Comparison of ENCODE assay signal across 34 cellular contexts in genomic region chr14:41087056-41087455, GRCh38.
"Had no signal": no experiment of that assay in that cellular context is flagged by ENCODE, and none has a peak within 500 bp of the region (broad histone marks: within the 10 kb centered on the region; RNA-seq: fewer than 3 reads in every experiment).

No MANE protein-coding gene starts in this region.

- ATAC-seq: activated CD8-positive, alpha-beta T cell treated with anti-CD3 and anti-CD28 coated beads for 36 hours; activated naive CD4-positive, alpha-beta T cell treated with anti-CD3 and anti-CD28 coated beads, Interleukin-2, amount 50 U/mL, for 72 hours; activated T-cell treated with anti-CD3 and anti-CD28 coated beads, Interleukin-2, amount 50 U/mL, for 4 hours; activated T-cell treated with anti-CD3 and anti-CD28 coated beads, Interleukin-2, amount 50 U/mL, for 72 hours; activated T-helper 17 cell treated with anti-CD3 and anti-CD28 coated beads, Interleukin-2, amount 50 U/mL, for 72 hours; body of pancreas had no signal

- H3K4me1 Mint-ChIP-seq: activated B cell treated with CpG ODN at 0.5 μM for 24 hours; activated CD4-positive, alpha-beta T cell treated with anti-CD3 and anti-CD28 coated beads, Interleukin-2, amount 10 ng/mL, durations not matched to agents 24 days and 14 days; activated naive CD8-positive, alpha-beta T cell treated with anti-CD3 and anti-CD28 coated beads for 36 hours; activated T-helper 17 cell treated with anti-CD3 and anti-CD28 coated beads, Interleukin-2, amount 50 U/mL, for 72 hours had no signal

- H3K27me3 Mint-ChIP-seq: activated B cell treated with CpG ODN at 0.5 μM for 24 hours; activated CD4-positive, alpha-beta memory T cell treated with anti-CD3 and anti-CD28 coated beads for 36 hours; activated CD4-positive, alpha-beta T cell treated with anti-CD3 and anti-CD28 coated beads, Interleukin-2, amount 10 ng/mL, durations not matched to agents 24 days and 14 days; activated CD8-positive, alpha-beta T cell treated with anti-CD3 and anti-CD28 coated beads for 36 hours; activated naive CD8-positive, alpha-beta T cell treated with anti-CD3 and anti-CD28 coated beads for 36 hours; activated T-helper 17 cell treated with anti-CD3 and anti-CD28 coated beads, Interleukin-2, amount 50 U/mL, for 72 hours had no signal

- H3K9me3 ChIP-seq: body of pancreas had no signal

- H3K4me3 Mint-ChIP-seq: activated B cell treated with CpG ODN at 0.5 μM for 24 hours; activated CD4-positive, alpha-beta memory T cell treated with anti-CD3 and anti-CD28 coated beads for 36 hours; activated CD4-positive, alpha-beta T cell treated with anti-CD3 and anti-CD28 coated beads, Interleukin-2, amount 10 ng/mL, durations not matched to agents 24 days and 14 days; activated CD8-positive, alpha-beta T cell treated with anti-CD3 and anti-CD28 coated beads for 36 hours; activated naive CD4-positive, alpha-beta T cell treated with anti-CD3 and anti-CD28 coated beads for 36 hours; activated naive CD8-positive, alpha-beta T cell treated with anti-CD3 and anti-CD28 coated beads for 36 hours; activated T-cell treated with anti-CD3 and anti-CD28 coated beads, Interleukin-2, amount 50 U/mL, for 4 hours; activated T-cell treated with anti-CD3 and anti-CD28 coated beads, Interleukin-2, amount 50 U/mL, for 72 hours; activated T-helper 1 cell treated with anti-CD3 and anti-CD28 coated beads, Interleukin-12 subunit alpha, Interleukin-12 subunit beta, Interleukin-2, Interleukin-4 antibody, amounts not matched to agents 30 ng/mL and 10 ng/mL and 1 ng/mL, durations not matched to agents 14 hours and 24 hours and 36 hours; activated T-helper 17 cell treated with anti-CD3 and anti-CD28 coated beads, Interleukin-2, amount 50 U/mL, for 72 hours; T-helper 2 cell treated with Interferon-gamma antibody and Interleukin-4, amounts not matched to agents 5 μg/mL and 100 μg/mL, for 36 hours had no signal

- H3K27ac Mint-ChIP-seq: activated B cell treated with CpG ODN at 0.5 μM for 24 hours; activated CD4-positive, alpha-beta memory T cell treated with anti-CD3 and anti-CD28 coated beads for 36 hours; activated CD4-positive, alpha-beta T cell treated with anti-CD3 and anti-CD28 coated beads, Interleukin-2, amount 10 ng/mL, durations not matched to agents 24 days and 14 days; activated CD8-positive, alpha-beta T cell treated with anti-CD3 and anti-CD28 coated beads for 36 hours; activated naive CD4-positive, alpha-beta T cell treated with anti-CD3 and anti-CD28 coated beads for 36 hours; activated naive CD4-positive, alpha-beta T cell treated with anti-CD3 and anti-CD28 coated beads, Interleukin-2, amount 50 U/mL, for 72 hours; activated naive CD8-positive, alpha-beta T cell treated with anti-CD3 and anti-CD28 coated beads for 36 hours; activated T-cell treated with anti-CD3 and anti-CD28 coated beads, Interleukin-2, amount 50 U/mL, for 72 hours; activated T-helper 1 cell treated with anti-CD3 and anti-CD28 coated beads, Interleukin-12 subunit alpha, Interleukin-12 subunit beta, Interleukin-2, Interleukin-4 antibody, amounts not matched to agents 30 ng/mL and 10 ng/mL and 1 ng/mL, durations not matched to agents 14 hours and 24 hours and 36 hours; activated T-helper 17 cell treated with anti-CD3 and anti-CD28 coated beads, Interleukin-2, amount 50 U/mL, for 72 hours; T-helper 2 cell treated with Interferon-gamma antibody and Interleukin-4, amounts not matched to agents 5 μg/mL and 100 μg/mL, for 36 hours had no signal

- H3K36me3 Mint-ChIP-seq: activated CD4-positive, alpha-beta memory T cell treated with anti-CD3 and anti-CD28 coated beads for 36 hours; activated naive CD8-positive, alpha-beta T cell treated with anti-CD3 and anti-CD28 coated beads for 36 hours had no signal

- FAIRE-seq: astrocyte, colon, TTC549 had no signal

- DNase-seq: activated B cell treated with CpG ODN at 0.5 μM for 24 hours; activated CD4-positive, alpha-beta memory T cell treated with anti-CD3 and anti-CD28 coated beads for 36 hours; activated CD4-positive, alpha-beta T cell treated with anti-CD3 and anti-CD28 coated beads for 4 hours; activated CD4-positive, alpha-beta T cell treated with anti-CD3 and anti-CD28 coated beads, Interleukin-2, amount 10 ng/mL, durations not matched to agents 24 days and 14 days; activated CD4-positive, alpha-beta T cell treated with anti-CD3 and anti-CD28 coated beads, Interleukin-2, amount 50 U/mL, for 1 hour; activated CD4-positive, alpha-beta T cell treated with anti-CD3 and anti-CD28 coated beads, Interleukin-2, amount 50 U/mL, for 4 hours; activated CD4-positive, CD25-positive, alpha-beta regulatory T cell treated with anti-CD3 and anti-CD28 coated beads, Interleukin-2, amount 50 U/mL, for 72 hours; activated CD8-positive, alpha-beta memory T cell treated with anti-CD3 and anti-CD28 coated beads, Interleukin-2, amount 50 U/mL, for 4 hours; activated CD8-positive, alpha-beta T cell treated with anti-CD3 and anti-CD28 coated beads for 36 hours; activated effector memory CD4-positive, alpha-beta T cell treated with anti-CD3 and anti-CD28 coated beads, Interleukin-2, amount 50 U/mL, for 16 hours; activated gamma-delta T cell treated with Interleukin-2 at 50 U/mL for 16 hours; activated naive CD4-positive, alpha-beta T cell; activated naive CD4-positive, alpha-beta T cell treated with anti-CD3 and anti-CD28 coated beads for 36 hours; activated naive CD4-positive, alpha-beta T cell treated with anti-CD3 and anti-CD28 coated beads, Interleukin-2, amount 50 U/mL, for 16 hours; activated naive CD8-positive, alpha-beta T cell treated with anti-CD3 and anti-CD28 coated beads for 36 hours; activated T-cell treated with anti-CD3 and anti-CD28 coated beads for 4 hours; activated T-cell treated with anti-CD3 and anti-CD28 coated beads, Interleukin-2, amount 50 U/mL, for 1 hour; activated T-cell treated with anti-CD3 and anti-CD28 coated beads, Interleukin-2, amount 50 U/mL, for 4 hours; activated T-cell treated with anti-CD3 and anti-CD28 coated beads, Interleukin-2, amount 50 U/mL, for 72 hours; adrenal gland; amniotic stem cell; aorta; body of pancreas; brain microvascular endothelial cell; central memory CD4-positive, alpha-beta T cell; T-helper 2 cell; T-helper 9 cell had no signal
